1 cellular context compared by ENCODE assay signal in genomic region chr17:17448723-17449122, GRCh38.
TF ChIP-seq lines count a peak whose summit lies in the region.

No MANE protein-coding gene starts in this region.

TF ChIP-seq in WTC11, 78 proteins besides CTCF, POLR2A, EP300 and RAD21 (continued from another document):
- no peak for TF ChIP-seq IRF2 (CRISPR knock-in tag; IDR thresholded peaks at IDR 0.05; ENCODE audit: borderline replicate concordance, low read depth)
- no peak for TF ChIP-seq RELA (CRISPR knock-in tag; IDR thresholded peaks at IDR 0.05; ENCODE audit: borderline replicate concordance)
- TF ChIP-seq USF2 (CRISPR knock-in tag; IDR thresholded peaks at IDR 0.05): peak; percentile 81
- no peak for TF ChIP-seq ZNF396 (CRISPR knock-in tag; IDR thresholded peaks at IDR 0.05; ENCODE audit: borderline replicate concordance)
- TF ChIP-seq E2F4 (CRISPR knock-in tag; IDR thresholded peaks at IDR 0.05; ENCODE audit: borderline replicate concordance, low read depth): no peak
- no peak for TF ChIP-seq KAT7 (CRISPR knock-in tag; IDR thresholded peaks at IDR 0.05; ENCODE audit: borderline replicate concordance)
- TF ChIP-seq USF1 (CRISPR knock-in tag; IDR thresholded peaks at IDR 0.05): peak; percentile 68
- no peak for TF ChIP-seq GABPB1 (CRISPR knock-in tag; IDR thresholded peaks at IDR 0.05)
- no peak for TF ChIP-seq TEAD4 (CRISPR knock-in tag; IDR thresholded peaks at IDR 0.05)
- no peak for TF ChIP-seq ZNF425 (CRISPR knock-in tag; conservative IDR thresholded peaks at IDR 0.05)
- no peak for TF ChIP-seq EMX1 (CRISPR knock-in tag; IDR thresholded peaks at IDR 0.05)
